Comparison of ENCODE assay signal across 9 cellular contexts in genomic region chr19:584240-585001, GRCh38. TPM values are rescaled to one million over a fixed set of nuclear protein-coding genes. Genes with fewer than 3 reads are reported as not detected.
DNase-seq lines count a peak whose midpoint lies in the region; ATAC-seq, FAIRE-seq and TF ChIP-seq lines count a peak whose summit lies in the region.
"Had no signal": no experiment of that assay in that cellular context is flagged by ENCODE, and none has a peak within 500 bp of the region (broad histone marks: within the 10 kb centered on the region; RNA-seq: fewer than 3 reads in every experiment).

No MANE protein-coding gene starts in this region.

- no peak overlapping the region for H3K27ac ChIP-seq in GM23248
- no peak overlapping the region for H3K27ac ChIP-seq in astrocyte (ENCODE audit: low read depth, low read length)
- H3K27ac ChIP-seq in iPS DF 6.9 (ENCODE audit: low read length) = no peak overlapping the region

- H3K79me2 ChIP-seq in GM23248 (ENCODE audit: insufficient read depth) = peaks cover 28% of the 10 kb centered on the region
- peaks cover 22% of the 10 kb centered on the region for H3K79me2 ChIP-seq in astrocyte (ENCODE audit: insufficient read depth, low read length)

- no peak overlapping the region for H3K4me3 ChIP-seq in GM23248
- H3K4me3 ChIP-seq in astrocyte (ENCODE audit: insufficient read depth, low read depth, low read length) = no peak overlapping the region
- no peak overlapping the region for H3K4me3 ChIP-seq in iPS DF 6.9 (ENCODE audit: low read length)

- 0 out of 2 replicates have a peak, but pooled peaks cover 7% of the 10 kb centered on the region for H3F3A ChIP-seq in GM23248 (ENCODE audit: insufficient read depth)

- no peak for DNase-seq in AG09319 (ENCODE audit: extremely low read depth, low read depth)
- DNase-seq in GM23248 = peak; percentile 58
- peak; percentile 56 to 73 (median 63) for DNase-seq in T-helper 17 cell
- no peak for DNase-seq in astrocyte (ENCODE audit: low read depth)
- peak; percentile 68 for DNase-seq in iPS DF 6.9 (ENCODE audit: low read depth, low spot score)
- peak; percentile 30 to 57 (median 32) for DNase-seq in stimulated activated CD4-positive, alpha-beta T cell treated with anti-CD3 and anti-CD28 coated beads, TNF-alpha, amount 100 ng/mL, for 1 hour (ENCODE audit: low read depth in 3 of 3, low spot score in 1 of 3)
- no peak for DNase-seq in kidney glomerular epithelial cell (lab: John Stamatoyannopoulos, UW)

- H2AFZ ChIP-seq in GM23248 (no peak overlapping the region), astrocyte (ENCODE audit: low read depth, low read length) (no peak overlapping the region)

- ATAC-seq in T-helper 17 cell (peak; percentile 71), GM18519 (IDR thresholded peaks at IDR 0.05; ENCODE audit: low FRiP score, unreplicated experiment) (no peak)

- H3K27ac Mint-ChIP-seq in T-helper 17 cell (no peak overlapping the region), astrocyte (ENCODE audit: unreplicated experiment) (no peak overlapping the region)

- 29 to 31% methylated on average over 33 to 37 of the region's 38 CpGs for WGBS in GM23248 (ENCODE audit: low coverage in 1 of 2, low lambda C conversion rate in 2 of 2, missing lambda C conversion rate in 2 of 2), 2 experiments
- no CpG with 5 or more reads among the region's 38 CpGs for WGBS in iPS DF 6.9 (ENCODE audit: insufficient coverage, insufficient read length)

- no peak overlapping the region for H3K4me3 Mint-ChIP-seq in T-helper 17 cell
- peak overlapping the region; percentile 70 for H3K4me3 Mint-ChIP-seq in astrocyte (ENCODE audit: unreplicated experiment)

- in situ Hi-C loops in GM23248 (cut with MboI) = no loop called here

- H3K36me3 Mint-ChIP-seq in T-helper 17 cell (ENCODE audit: low read depth) (no peaks in the 10 kb centered on the region), astrocyte (ENCODE audit: low read depth, unreplicated experiment) (peaks cover 8% of the 10 kb centered on the region)

- peaks cover 2% of the 10 kb centered on the region for H3K4me1 Mint-ChIP-seq in T-helper 17 cell
- peaks cover 19% of the 10 kb centered on the region for H3K4me1 Mint-ChIP-seq in astrocyte (ENCODE audit: low read depth, unreplicated experiment)

- no peak overlapping the region for H3K9ac ChIP-seq in GM23248
- H3K9ac ChIP-seq in astrocyte (ENCODE audit: low read length) = no peak overlapping the region

- H3K9me3 ChIP-seq in GM23248 (ENCODE audit: low read depth) (no peaks in the 10 kb centered on the region), T-helper 17 cell (ENCODE audit: control insufficient read depth, low read length, poor library complexity, severe bottlenecking) (no peaks in the 10 kb centered on the region), astrocyte (ENCODE audit: insufficient read depth, low read depth, low read length) (no peaks in the 10 kb centered on the region), iPS DF 6.9 (ENCODE audit: control insufficient read depth, insufficient read depth, low read length) (no peaks in the 10 kb centered on the region)

- no peak for FAIRE-seq in astrocyte (lab: Jason Lieb, UNC)

- H3K27me3 Mint-ChIP-seq in T-helper 17 cell (no peaks in the 10 kb centered on the region), astrocyte (ENCODE audit: low read depth, unreplicated experiment) (peaks cover 2% of the 10 kb centered on the region)

- H3K4me2 ChIP-seq in GM23248 (ENCODE audit: unreplicated experiment) (no peak overlapping the region), astrocyte (ENCODE audit: low read length) (no peak overlapping the region)

- H3K4me1 ChIP-seq in GM23248 (ENCODE audit: insufficient read depth) (peaks cover 15% of the 10 kb centered on the region), astrocyte (ENCODE audit: insufficient read depth, low read length) (peaks cover 31% of the 10 kb centered on the region), iPS DF 6.9 (ENCODE audit: control insufficient read depth, insufficient read depth, low read length) (peaks cover 3% of the 10 kb centered on the region; the same call in 1 of the 2 replicates)

- H3K27me3 ChIP-seq in GM23248 (replicated peaks; ENCODE audit: insufficient read depth) (no peaks in the 10 kb centered on the region), astrocyte (ENCODE audit: insufficient read depth, low read length) (no peaks in the 10 kb centered on the region), iPS DF 6.9 (ENCODE audit: control insufficient read depth, insufficient read depth, low read length) (peaks cover 6% of the 10 kb centered on the region; the same call in 1 of the 2 replicates)

- H4K20me1 ChIP-seq in GM23248 (ENCODE audit: insufficient read depth) = no peaks in the 10 kb centered on the region
- peaks cover 62% of the 10 kb centered on the region for H4K20me1 ChIP-seq in astrocyte (ENCODE audit: insufficient read depth, low read length)

- no peaks in the 10 kb centered on the region for H3K9me2 ChIP-seq in GM23248 (ENCODE audit: insufficient read depth)

- TF ChIP-seq CTCF in AG09319 (IDR thresholded peaks at IDR 0.05; ENCODE audit: low read depth, low read length) = peak; percentile 85
- peak; percentile 68 for TF ChIP-seq CTCF in astrocyte (IDR thresholded peaks at IDR 0.05; ENCODE audit: insufficient read depth, low read depth, low read length)

- H3K36me3 ChIP-seq in GM23248 (ENCODE audit: low read depth) = no peaks in the 10 kb centered on the region; the same call in 1 of the 2 replicates
- peaks cover 5% of the 10 kb centered on the region for H3K36me3 ChIP-seq in astrocyte (ENCODE audit: insufficient read depth, low read length)
- peaks cover 26% of the 10 kb centered on the region for H3K36me3 ChIP-seq in iPS DF 6.9 (ENCODE audit: control insufficient read depth, insufficient read depth, low read length)

- H3K9me3 Mint-ChIP-seq in astrocyte (ENCODE audit: unreplicated experiment) = no peaks in the 10 kb centered on the region

RNA-seq across cellular contexts. Expression of gene HCN2, which starts 5.3 kb away (rescaled TPM):
- total RNA-seq in GM23248 (2014; rRNA removed; shearing (Covaris generic)) = 1.8 and 3.1 TPM in 2 replicates
- 0.14 TPM in 1 of 2 replicates, not detected in the other for polyA plus RNA-seq in GM23248 (2016; fragmentation: Nextera tagmentation; extraction: Ambion mirVana)
- 1 to 10 TPM; 1.1 to 3.0 TPM for total RNA-seq in T-helper 17 cell
- total RNA-seq in astrocyte = 4.8 and 5.5 TPM in 2 replicates

RNA-seq across cellular contexts. Expression of gene BSG, which starts 12.0 kb away (rescaled TPM):
- total RNA-seq in GM23248 (2014; rRNA removed; shearing (Covaris generic)) = 887 and 955 TPM in 2 replicates
- 939 and 970 TPM in 2 replicates for polyA plus RNA-seq in GM23248 (2016; fragmentation: Nextera tagmentation; extraction: Ambion mirVana)
- total RNA-seq in T-helper 17 cell (100 to 1,000 TPM; 152 to 165 TPM), astrocyte (807 and 871 TPM in 2 replicates)

RNA-seq across cellular contexts. Expression of gene GZMM, which starts 40.6 kb away (rescaled TPM):
- total RNA-seq in GM23248 (2014; rRNA removed; shearing (Covaris generic)) = not detected in 2 replicates
- not detected in 2 replicates for polyA plus RNA-seq in GM23248 (2016; fragmentation: Nextera tagmentation; extraction: Ambion mirVana)
- total RNA-seq in T-helper 17 cell (10 to 100 TPM; 43.8 to 45.6 TPM), astrocyte (0.70 and 0.75 TPM in 2 replicates)
- total RNA-seq: renal cortical epithelial cell had no signal

RNA-seq across cellular contexts. Expression of gene POLRMT, which starts 48.9 kb away (rescaled TPM):
- total RNA-seq in GM23248 (2014; rRNA removed; shearing (Covaris generic)) = 36.2 and 48.8 TPM in 2 replicates
- polyA plus RNA-seq in GM23248 (2016; fragmentation: Nextera tagmentation; extraction: Ambion mirVana) = 21.8 and 23.6 TPM in 2 replicates
- total RNA-seq in T-helper 17 cell = 10 to 100 TPM; 61.3 to 64.7 TPM
- total RNA-seq in astrocyte = 43.4 and 45.3 TPM in 2 replicates

RNA-seq across cellular contexts. Expression of gene CDC34, which starts 52.9 kb away (rescaled TPM):
- total RNA-seq in GM23248 (2014; rRNA removed; shearing (Covaris generic)) = 43.0 and 50.8 TPM in 2 replicates
- polyA plus RNA-seq in GM23248 (2016; fragmentation: Nextera tagmentation; extraction: Ambion mirVana) = 44.4 and 46.4 TPM in 2 replicates
- total RNA-seq in T-helper 17 cell (10 to 100 TPM; 36.2 to 42.0 TPM), astrocyte (190 and 192 TPM in 2 replicates)

Comparison
In these comparisons a context has a peak if more than half of its experiments do, and no peak if none do; other contexts are left out.
1. DNase-seq: peak in GM23248 (single experiment), T-helper 17 cell (3 of 3), iPS DF 6.9 (single experiment) and stimulated activated CD4-positive, alpha-beta T cell treated with anti-CD3 and anti-CD28 coated beads, TNF-alpha, amount 100 ng/mL, for 1 hour (3 of 3); none in AG09319 (single experiment), astrocyte (single experiment) and kidney glomerular epithelial cell (single experiment).
2. RNA of gene GZMM, which starts 40.6 kb away (total RNA-seq): 43.8 to 45.6 TPM in T-helper 17 cell; 0.70 to 0.75 TPM in astrocyte and not detected in GM23248; every median in the first group is over 10 times any median in the second.